30 cellular contexts compared by ENCODE assay signal in genomic region chr15:69434679-69435078, GRCh38.
"Had no signal": no experiment of that assay in that cellular context is flagged by ENCODE, and none has a peak within 500 bp of the region (broad histone marks: within the 10 kb centered on the region; RNA-seq: fewer than 3 reads in every experiment).

No MANE protein-coding gene starts in this region.

- H2AFZ ChIP-seq: PC-9 had no signal

- H3K9ac ChIP-seq: KMS-11 had no signal

- H3K27me3 ChIP-seq: ascending aorta, cardiac muscle cell had no signal

- H3K4me1 ChIP-seq: ascending aorta had no signal

- H3K4me2 ChIP-seq: KMS-11, PC-9 had no signal

- H3K4me3 ChIP-seq: ascending aorta, cardiac muscle cell, PC-9 had no signal

- FAIRE-seq: RCC 7860 had no signal

- H3K27ac ChIP-seq: ascending aorta, cardiac muscle cell, KMS-11, PC-9, RWPE1, WERI-Rb-1 had no signal

- DNase-seq: activated CD4-positive, alpha-beta memory T cell treated with anti-CD3 and anti-CD28 coated beads, Interleukin-2, amount 10 ng/mL, durations not matched to agents 7 days and 5 days; activated CD4-positive, alpha-beta T cell treated with anti-CD3 and anti-CD28 coated beads for 1 hour; activated CD4-positive, alpha-beta T cell treated with anti-CD3 and anti-CD28 coated beads for 48 hours; activated CD4-positive, CD25-positive, alpha-beta regulatory T cell; activated gamma-delta T cell; activated naive CD4-positive, alpha-beta T cell treated with Interleukin-2 at 50 U/mL for 16 hours; activated naive CD8-positive, alpha-beta T cell treated with anti-CD3 and anti-CD28 coated beads, Interleukin-2, amount 10 ng/mL, durations not matched to agents 7 days and 5 days; activated T-cell treated with anti-CD3 and anti-CD28 coated beads, Interleukin-2, amount 50 U/mL, for 24 hours; amygdala; MM.1S; NCI-H1105; NCI-H1417 treated with DMSO at 0.1 percent for 48 hours; NCI-H187 treated with DMSO at 0.1 percent for 48 hours; NCI-H2081; NCI-H226; NCI-H446 treated with DMSO at 0.1 percent for 48 hours; NCI-H524; NCI-H69; PC-9; Right ventricle myocardium superior; SW 1271; T-helper 1 cell; T-helper 2 cell; T1000; WERI-Rb-1 had no signal

- H3K9me3 ChIP-seq: ascending aorta had no signal
